ENCODE assay signal across 19 cellular contexts in genomic region chr10:76206797-76207352, GRCh38.
"Had no signal": no experiment of that assay in that cellular context is flagged by ENCODE, and none has a peak within 500 bp of the region (broad histone marks: within the 10 kb centered on the region; RNA-seq: fewer than 3 reads in every experiment).

No MANE protein-coding gene starts in this region.

- H3K27me3 ChIP-seq: hepatocyte, pancreas, upper lobe of right lung had no signal

- DNase-seq: activated CD4-positive, alpha-beta T cell treated with anti-CD3 and anti-CD28 coated beads for 1 hour; activated CD4-positive, alpha-beta T cell treated with anti-CD3 and anti-CD28 coated beads, Interleukin-2, amount 50 U/mL, for 1 hour; activated CD8-positive, alpha-beta T cell treated with anti-CD3 and anti-CD28 coated beads, Interleukin-2, amount 10 ng/mL, durations not matched to agents 7 days and 5 days; effector memory CD4-positive, alpha-beta T cell; immature natural killer cell; left ventricle myocardium superior; pancreas; psoas muscle; right cardiac atrium; stimulated activated CD4-positive, alpha-beta T cell treated with anti-CD3 and anti-CD28 coated beads, Interleukin-12 subunit alpha, Interleukin-12 subunit beta, amount 100 ng/mL, for 4 hours; stimulated activated CD4-positive, alpha-beta T cell treated with anti-CD3 and anti-CD28 coated beads, Interleukin-4, amount 100 ng/mL, for 4 hours; stimulated activated naive CD8-positive, alpha-beta T cell treated with anti-CD3 and anti-CD28 coated beads, Interleukin-15, Interleukin-2, amounts not matched to agents 100 U/mL and 50 U/mL, for 24 hours; upper lobe of right lung had no signal

- H2AFZ ChIP-seq: hepatocyte had no signal

- H3K9me3 ChIP-seq: pancreas, psoas muscle, upper lobe of right lung had no signal

- H3K79me2 ChIP-seq: hepatocyte had no signal

- H3K4me3 Mint-ChIP-seq: activated CD8-positive, alpha-beta T cell treated with anti-CD3 and anti-CD28 coated beads, Interleukin-2, amount 10 ng/mL, durations not matched to agents 7 days and 5 days; activated naive CD8-positive, alpha-beta T cell; activated T-helper 1 cell treated with anti-CD3 and anti-CD28 coated beads, Interleukin-12 subunit alpha, Interleukin-12 subunit beta, Interleukin-2, Interleukin-4 antibody, amounts not matched to agents 30 ng/mL and 10 ng/mL and 1 ng/mL, durations not matched to agents 14 hours and 24 hours and 36 hours; central memory CD8-positive, alpha-beta T cell; immature natural killer cell; natural killer cell treated with Interleukin-12 subunit alpha and Interleukin-12 subunit beta and Interleukin-15 and Interleukin-18, amount 100 ng/mL, for 72 hours; T-helper 2 cell treated with Interferon-gamma antibody and Interleukin-4, amounts not matched to agents 5 μg/mL and 100 μg/mL, for 36 hours had no signal

- H3K4me3 ChIP-seq: hepatocyte, pancreas, psoas muscle, upper lobe of right lung had no signal

- H3K4me1 ChIP-seq: pancreas, psoas muscle, upper lobe of right lung had no signal

- H3K36me3 ChIP-seq: pancreas, upper lobe of right lung had no signal

- H3K27ac ChIP-seq: hepatocyte, pancreas, psoas muscle, upper lobe of right lung had no signal

- H3K27me3 Mint-ChIP-seq: activated naive CD8-positive, alpha-beta T cell; central memory CD8-positive, alpha-beta T cell; natural killer cell treated with Interleukin-12 subunit alpha and Interleukin-12 subunit beta and Interleukin-15 and Interleukin-18, amount 100 ng/mL, for 72 hours had no signal

- H3K4me2 ChIP-seq: hepatocyte had no signal

- H3K9me3 Mint-ChIP-seq: T-helper 2 cell treated with Interferon-gamma antibody and Interleukin-4, amounts not matched to agents 5 μg/mL and 100 μg/mL, for 36 hours had no signal

- H3K4me1 Mint-ChIP-seq: central memory CD8-positive, alpha-beta T cell; immature natural killer cell had no signal

- ATAC-seq: activated CD8-positive, alpha-beta T cell treated with anti-CD3 and anti-CD28 coated beads, Interleukin-2, amount 10 ng/mL, durations not matched to agents 7 days and 5 days; left ventricle myocardium superior; natural killer cell treated with Interleukin-12 subunit alpha and Interleukin-12 subunit beta and Interleukin-15 and Interleukin-18, amount 100 ng/mL, for 72 hours; pancreas; psoas muscle; right cardiac atrium; stimulated activated naive CD8-positive, alpha-beta T cell treated with anti-CD3 and anti-CD28 coated beads, Interleukin-15, Interleukin-2, amounts not matched to agents 100 U/mL and 50 U/mL, for 24 hours; upper lobe of right lung had no signal

- H3K36me3 Mint-ChIP-seq: activated naive CD8-positive, alpha-beta T cell; immature natural killer cell; natural killer cell treated with Interleukin-12 subunit alpha and Interleukin-12 subunit beta and Interleukin-15 and Interleukin-18, amount 100 ng/mL, for 72 hours had no signal

- H3K27ac Mint-ChIP-seq: activated CD8-positive, alpha-beta T cell treated with anti-CD3 and anti-CD28 coated beads, Interleukin-2, amount 10 ng/mL, durations not matched to agents 7 days and 5 days; activated naive CD8-positive, alpha-beta T cell; activated T-helper 1 cell treated with anti-CD3 and anti-CD28 coated beads, Interleukin-12 subunit alpha, Interleukin-12 subunit beta, Interleukin-2, Interleukin-4 antibody, amounts not matched to agents 30 ng/mL and 10 ng/mL and 1 ng/mL, durations not matched to agents 14 hours and 24 hours and 36 hours; immature natural killer cell; natural killer cell treated with Interleukin-12 subunit alpha and Interleukin-12 subunit beta and Interleukin-15 and Interleukin-18, amount 100 ng/mL, for 72 hours; T-helper 2 cell treated with Interferon-gamma antibody and Interleukin-4, amounts not matched to agents 5 μg/mL and 100 μg/mL, for 36 hours had no signal
